In the genomic region with DNA sequence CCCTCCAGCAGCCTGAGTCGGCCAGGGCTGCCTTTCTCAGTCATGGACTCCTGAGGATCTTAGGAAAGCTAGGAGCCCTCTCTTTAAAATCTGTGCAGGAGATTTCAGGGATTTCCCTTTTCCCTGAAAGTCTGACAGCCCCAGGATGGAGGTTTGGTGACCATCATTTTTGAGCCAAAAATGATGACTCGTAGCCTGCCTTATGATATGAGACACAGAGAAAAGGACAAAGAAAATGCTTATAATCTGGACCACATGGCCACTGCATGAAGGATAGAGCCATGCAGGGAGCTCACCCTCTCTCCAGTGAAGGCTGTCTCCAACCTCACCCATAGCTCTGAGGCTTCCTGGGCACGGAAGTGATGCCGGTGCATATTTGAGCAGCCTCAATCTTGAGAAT, we compare ENCODE assay signal across 20 cellular contexts.
"Had no signal": no experiment of that assay in that cellular context is flagged by ENCODE, and none has a peak within 500 bp of the region (broad histone marks: within the 10 kb centered on the region; RNA-seq: fewer than 3 reads in every experiment).

No MANE protein-coding gene starts in this region.

- H3K4me1 Mint-ChIP-seq: central memory CD8-positive, alpha-beta T cell had no signal

- H3K9me3 ChIP-seq: colonic mucosa, tibial artery had no signal

- H3K36me3 ChIP-seq: brain microvascular endothelial cell, colonic mucosa, tibial artery had no signal

- H3K27ac ChIP-seq: brain microvascular endothelial cell, colonic mucosa, tibial artery had no signal

- ATAC-seq: stimulated activated naive CD8-positive, alpha-beta T cell treated with anti-CD3 and anti-CD28 coated beads, Interleukin-15, Interleukin-2, amounts not matched to agents 100 U/mL and 50 U/mL, for 24 hours had no signal

- H3K4me1 ChIP-seq: colonic mucosa had no signal

- H3K4me3 Mint-ChIP-seq: activated naive CD8-positive, alpha-beta T cell treated with anti-CD3 and anti-CD28 coated beads, Interleukin-2, amount 10 ng/mL, durations not matched to agents 7 days and 5 days; central memory CD8-positive, alpha-beta T cell; nephron progenitor cell had no signal

- H3K9me3 Mint-ChIP-seq: activated naive CD8-positive, alpha-beta T cell treated with anti-CD3 and anti-CD28 coated beads, Interleukin-2, amount 10 ng/mL, durations not matched to agents 7 days and 5 days; central memory CD8-positive, alpha-beta T cell had no signal

- H3K27ac Mint-ChIP-seq: activated naive CD8-positive, alpha-beta T cell treated with anti-CD3 and anti-CD28 coated beads, Interleukin-2, amount 10 ng/mL, durations not matched to agents 7 days and 5 days; nephron progenitor cell had no signal

- H3K27me3 ChIP-seq: brain microvascular endothelial cell, colonic mucosa, tibial artery had no signal

- H3K36me3 Mint-ChIP-seq: activated naive CD8-positive, alpha-beta T cell treated with anti-CD3 and anti-CD28 coated beads, Interleukin-2, amount 10 ng/mL, durations not matched to agents 7 days and 5 days had no signal

- DNase-seq: activated CD4-positive, alpha-beta T cell treated with anti-CD3 and anti-CD28 coated beads, Interleukin-2, amount 50 U/mL, for 4 hours; activated naive CD4-positive, alpha-beta T cell; activated naive CD8-positive, alpha-beta T cell treated with anti-CD3 and anti-CD28 coated beads, Interleukin-2, amount 10 ng/mL, durations not matched to agents 7 days and 5 days; activated T-cell treated with anti-CD3 and anti-CD28 coated beads for 4 hours; anterior cingulate cortex; brain microvascular endothelial cell; colonic mucosa; glutamatergic neuron; midbrain; nephron progenitor cell; nucleus accumbens; retina; stimulated activated CD4-positive, alpha-beta T cell treated with anti-CD3 and anti-CD28 coated beads, Interleukin-12 subunit alpha, Interleukin-12 subunit beta, amount 100 ng/mL, for 4 hours; stimulated activated CD4-positive, alpha-beta T cell treated with anti-CD3 and anti-CD28 coated beads, Interleukin-2, amount 100 ng/mL, for 24 hours; stimulated activated naive CD8-positive, alpha-beta T cell treated with anti-CD3 and anti-CD28 coated beads, Interleukin-15, Interleukin-2, amounts not matched to agents 100 U/mL and 50 U/mL, for 24 hours; substantia nigra; SW 1271; tibial artery had no signal

- H3K4me3 ChIP-seq: colonic mucosa, lung, tibial artery had no signal
